Comparison of ENCODE assay signal across 8 cellular contexts in the genomic region with DNA sequence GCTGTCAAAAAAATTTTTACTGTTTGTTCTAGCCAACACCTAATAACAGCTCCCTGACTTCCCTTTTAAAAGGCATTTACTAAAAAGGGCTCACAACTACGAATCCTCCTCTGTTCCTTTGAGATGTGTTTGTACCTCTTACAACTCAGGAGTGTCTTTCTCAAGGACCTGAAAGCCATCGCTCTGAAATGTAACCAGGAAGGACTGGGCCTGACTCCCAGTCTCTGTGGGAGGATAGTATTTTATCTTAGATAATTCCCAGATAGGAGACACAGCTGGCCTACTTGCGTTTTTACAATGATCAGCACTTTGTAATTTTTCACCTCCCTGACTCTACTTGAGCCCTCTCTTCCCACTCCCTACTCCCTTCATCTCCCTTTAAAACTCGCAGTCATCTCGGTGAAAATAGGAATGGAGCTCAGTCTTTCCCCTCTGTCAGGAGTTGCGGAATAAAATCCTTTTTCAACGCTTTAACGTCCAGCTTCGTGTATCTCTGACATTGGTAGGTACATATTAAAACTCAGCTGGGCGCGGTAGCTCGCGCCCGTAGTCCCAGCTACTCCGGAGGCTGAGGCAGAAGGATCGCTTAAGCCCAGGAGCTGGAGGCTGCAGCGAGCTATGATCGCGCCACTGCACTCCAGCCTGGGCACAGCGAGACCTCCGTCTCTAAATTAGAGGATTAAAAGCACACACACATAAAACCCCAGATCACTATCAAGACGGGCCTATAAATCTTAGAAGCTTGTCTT. TPM values are rescaled to one million over a fixed set of nuclear protein-coding genes. Genes with fewer than 3 reads are reported as not detected.
DNase-seq lines count a peak whose midpoint lies in the region; ATAC-seq and TF ChIP-seq lines count a peak whose summit lies in the region.

No MANE protein-coding gene starts in this region.

- no peaks in the 10 kb centered on the region for H3K9me3 ChIP-seq in PC-3 (ENCODE audit: low read length)
- H3K9me3 ChIP-seq in duodenal mucosa (ENCODE audit: control insufficient read depth in 1 of 2, low read length in 2 of 2): no peaks in the 10 kb centered on the region

- peak overlapping the region; percentile 100 for H3K9ac ChIP-seq in PC-3 (ENCODE audit: low read length)
- H3K9ac ChIP-seq in duodenal mucosa (ENCODE audit: low read depth in 1 of 2, low read length in 2 of 2): peak overlapping the region; percentile 92 to 96

- H3K9me3 Mint-ChIP-seq in nephron progenitor cell: no peaks in the 10 kb centered on the region

- DNase-seq in ELR (ENCODE audit: low read depth) (peak; percentile 8), PC-3 (peak; percentile 14), nephron progenitor cell (no peak), NCI-H510A treated with DMSO at 0.1 percent for 48 hours (lab: John Stamatoyannopoulos, UW) (no peak), cerebellar nuclear complex (lab: John Stamatoyannopoulos, UW) (no peak)

- peak overlapping the region; percentile 97 for H3K4me3 Mint-ChIP-seq in nephron progenitor cell

- peaks cover 26% of the 10 kb centered on the region for H3K79me2 ChIP-seq in PC-3 (ENCODE audit: low read length)

- H3K36me3 ChIP-seq in PC-3 (ENCODE audit: low read depth, low read length) (no peaks in the 10 kb centered on the region; the same call in 1 of the 2 replicates), duodenal mucosa (ENCODE audit: control insufficient read depth in 1 of 2, insufficient read depth in 2 of 2, low read length in 2 of 2) (no peaks in the 10 kb centered on the region)

- H3K4me2 ChIP-seq in PC-3 (ENCODE audit: low read length): peak overlapping the region; percentile 87

- TF ChIP-seq CTCF in PC-3 (conservative IDR thresholded peaks at IDR 0.05; ENCODE audit: low read depth, low read length) (no peak), nephron progenitor cell (IDR thresholded peaks at IDR 0.05) (no peak)

- intact Hi-C loops in PC-3 (cut with micrococcal nuclease): loop anchor here (1.0 kb wide), 2 partner anchors 16 to 33 kb away; no protein-coding TSS in a partner anchor

- H3K27me3 Mint-ChIP-seq in nephron progenitor cell (ENCODE audit: low read depth, poor library complexity): peaks cover 12% of the 10 kb centered on the region

- H2AFZ ChIP-seq in PC-3 (ENCODE audit: low read length): peak overlapping the region; percentile 79; the same call in 1 of the 2 replicates

- no peaks in the 10 kb centered on the region for H3F3A ChIP-seq in PC-3 (ENCODE audit: low read length, unreplicated experiment)

- POLR2A ChIA-PET in PC-3 (lab: Charles Lee; ENCODE audit: unreplicated experiment): no interaction called here

- no peaks in the 10 kb centered on the region for H3K27me3 ChIP-seq in PC-3 (ENCODE audit: low read length)
- no peaks in the 10 kb centered on the region for H3K27me3 ChIP-seq in duodenal mucosa (ENCODE audit: control insufficient read depth in 1 of 2, insufficient read depth in 2 of 2, low read length in 2 of 2)

- TSS peak; percentile 59 for BruUV-seq in PC-3 (replicated peaks; lab: Mats Ljungman, UMichigan)

- peaks cover 40% of the 10 kb centered on the region for H3K4me1 Mint-ChIP-seq in nephron progenitor cell

- no peak for ATAC-seq in PC-3
- ATAC-seq in HG02798 (IDR thresholded peaks at IDR 0.05; ENCODE audit: poor library complexity, unreplicated experiment): no peak
- no peak for ATAC-seq in HG03139 (IDR thresholded peaks at IDR 0.05; ENCODE audit: unreplicated experiment)

- peak overlapping the region; percentile 94 for H3K4me3 ChIP-seq in PC-3 (ENCODE audit: low read length)
- H3K4me3 ChIP-seq in duodenal mucosa (ENCODE audit: low read depth in 1 of 2, low read length in 2 of 2): peak overlapping the region; percentile 95 to 98

- H3K9me2 ChIP-seq in PC-3 (replicated peaks; ENCODE audit: low read length): no peaks in the 10 kb centered on the region

- peaks cover 19% of the 10 kb centered on the region for H3K4me1 ChIP-seq in PC-3 (ENCODE audit: insufficient read depth, low read length)
- H3K4me1 ChIP-seq in duodenal mucosa (ENCODE audit: control insufficient read depth in 1 of 2, insufficient read depth in 2 of 2, low read length in 2 of 2): peaks cover 30 to 45% of the 10 kb centered on the region in 2 donors

- no peaks in the 10 kb centered on the region for H4K20me1 ChIP-seq in PC-3 (ENCODE audit: low read length)

- CTCF ChIA-PET in PC-3 (lab: Charles Lee): interaction anchor here (0.7 kb wide), 1 partner anchor 16 kb away, joined by 6 read pairs; no protein-coding TSS in a partner anchor

- H3K36me3 Mint-ChIP-seq in nephron progenitor cell (ENCODE audit: low read depth): peaks cover 33% of the 10 kb centered on the region

- no peak overlapping the region; the same call in 1 of the 2 replicates for H3K27ac ChIP-seq in PC-3 (ENCODE audit: low read length)
- peak overlapping the region; percentile 94 for H3K27ac ChIP-seq in duodenal mucosa (ENCODE audit: low read depth, low read length)

- H3K27ac Mint-ChIP-seq in nephron progenitor cell: peak overlapping the region; percentile 88

RNA-seq across cellular contexts. Expression of gene KRCC1, which starts 1.1 kb away (rescaled TPM):
- 6.7 and 14.1 TPM in 2 replicates for total RNA-seq in PC-3 (2014; rRNA removed)

RNA-seq across cellular contexts. Expression of gene SMYD1, which starts 13.2 kb away (rescaled TPM):
- not detected in 2 replicates for total RNA-seq in PC-3 (2014; rRNA removed)

RNA-seq across cellular contexts. Expression of gene RNU2-63P, which starts 38.1 kb away (rescaled TPM):
- total RNA-seq in PC-3 (2014; rRNA removed): 122 TPM in 1 of 2 replicates, not detected in the other

Comparison
In these comparisons a context has a peak if more than half of its experiments do, and no peak if none do; other contexts are left out.
1. DNase-seq: peak in ELR (single experiment) and PC-3 (single experiment); none in nephron progenitor cell (single experiment), NCI-H510A treated with DMSO at 0.1 percent for 48 hours (single experiment) and cerebellar nuclear complex (0 of 2).